In the genomic region with DNA sequence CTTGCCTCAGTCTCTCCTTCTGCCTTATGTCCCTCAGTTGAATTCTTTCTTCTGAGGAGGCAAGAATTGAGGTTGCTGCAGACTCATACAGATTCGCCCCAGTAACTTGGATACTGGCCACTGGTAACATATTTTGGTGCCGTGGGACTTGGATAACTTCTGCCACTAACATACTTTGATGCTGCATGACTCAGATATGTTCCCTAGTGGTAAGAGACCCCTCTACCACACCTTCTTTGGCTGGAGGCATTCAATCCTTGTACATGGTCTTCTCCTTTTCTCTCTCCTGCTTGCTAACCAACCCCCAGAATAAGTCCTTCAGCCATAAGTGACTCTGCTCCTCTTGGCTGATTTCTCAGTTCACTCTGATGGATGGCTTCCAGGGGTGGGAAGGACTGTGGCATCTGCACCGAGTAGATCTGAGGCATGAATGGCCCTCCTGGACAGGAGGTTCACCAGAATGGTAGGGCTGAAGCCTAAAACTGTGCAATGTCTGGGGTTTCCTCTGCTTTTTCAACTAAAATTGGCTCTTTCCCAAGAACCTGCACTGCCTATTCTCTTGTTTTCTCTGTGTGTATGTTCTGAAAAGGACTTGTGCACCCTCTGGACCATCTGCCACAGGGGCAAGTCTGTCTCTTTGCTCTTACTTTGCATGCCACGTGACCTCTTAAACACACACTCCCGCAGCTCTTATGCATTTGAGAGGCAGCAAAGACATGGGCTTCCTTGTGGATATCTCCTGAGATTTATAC, we compare ENCODE assay signal across 11 cellular contexts. TPM values are rescaled to one million over a fixed set of nuclear protein-coding genes. Genes with fewer than 3 reads are reported as not detected.
DNase-seq lines count a peak whose midpoint lies in the region; ATAC-seq and TF ChIP-seq lines count a peak whose summit lies in the region.
"Had no signal": no experiment of that assay in that cellular context is flagged by ENCODE, and none has a peak within 500 bp of the region (broad histone marks: within the 10 kb centered on the region; RNA-seq: fewer than 3 reads in every experiment).

No MANE protein-coding gene starts in this region.

- peaks cover 13% of the 10 kb centered on the region for H3K4me1 ChIP-seq in lower lobe of right lung
- H3K4me1 ChIP-seq in psoas muscle = no peaks in the 10 kb centered on the region

- H3K27me3 ChIP-seq in lower lobe of right lung (ENCODE audit: low read depth) (no peaks in the 10 kb centered on the region), psoas muscle (ENCODE audit: insufficient read depth in 3 of 3, low read length in 2 of 3) (no peaks in the 10 kb centered on the region)

- intact Hi-C loops in lower lobe of right lung (cut with DNase I) = no loop called here
- intact Hi-C loops in psoas muscle (cut with DNase I) = loop anchor here in 1 of 2 donors (2.0 to 5.0 kb wide), 2 partner anchors 87 to 264 kb away; no protein-coding TSS in a partner anchor

- TF ChIP-seq CTCF in choroid plexus epithelial cell (conservative IDR thresholded peaks at IDR 0.05; ENCODE audit: low read depth, low read length) (no peak), lower lobe of right lung (IDR thresholded peaks at IDR 0.05) (no peak), psoas muscle (IDR thresholded peaks at IDR 0.05) (no peak)

- 38 to 49% (median 40%) methylated on average over 5 of the region's 5 CpGs for WGBS in psoas muscle, 3 donors

- H3K36me3 ChIP-seq in lower lobe of right lung = no peaks in the 10 kb centered on the region
- no peaks in the 10 kb centered on the region for H3K36me3 ChIP-seq in psoas muscle (ENCODE audit: insufficient read depth in 1 of 2, low read depth in 1 of 2)

- ATAC-seq in lower lobe of right lung (peak; percentile 13 to 76), psoas muscle (no peak)

- DNase-seq in DMS 273 (lab: John Stamatoyannopoulos, UW; ENCODE audit: unreplicated experiment) = peak; percentile 96
- peak; percentile 43 for DNase-seq in NCI-H1105 (lab: John Stamatoyannopoulos, UW)
- DNase-seq in choroid plexus epithelial cell (ENCODE audit: low read depth) = peak; percentile 34
- DNase-seq in lower lobe of right lung = no peak
- DNase-seq in psoas muscle = no peak
- no peak for DNase-seq in activated CD4-positive, CD25-positive, alpha-beta regulatory T cell (lab: John Stamatoyannopoulos, UW)
- DNase-seq in HUDEP-2 (lab: John Stamatoyannopoulos, UW; ENCODE audit: unreplicated experiment in 76 of 76) = no peak
- no peak for DNase-seq in midbrain (lab: John Stamatoyannopoulos, UW)
- DNase-seq: kidney; stimulated activated CD4-positive, alpha-beta T cell treated with anti-CD3 and anti-CD28 coated beads, Interleukin-4, amount 100 ng/mL, for 4 hours; T-helper 9 cell had no signal

- H3K4me3 ChIP-seq in choroid plexus epithelial cell (ENCODE audit: low read depth, low read length) (no peak overlapping the region), lower lobe of right lung (no peak overlapping the region), psoas muscle (no peak overlapping the region)

- no peak overlapping the region for H3K27ac ChIP-seq in lower lobe of right lung
- no peak overlapping the region for H3K27ac ChIP-seq in psoas muscle

- H3K9me3 ChIP-seq in lower lobe of right lung (no peaks in the 10 kb centered on the region), psoas muscle (no peaks in the 10 kb centered on the region)

RNA-seq across cellular contexts. Expression of a gene that starts 55.5 kb away (rescaled TPM):
- total RNA-seq in lower lobe of right lung (233 TPM), psoas muscle (10 to 100 TPM; 43.9 to 62.6 (median 49.5) TPM)
- 10 to 100 TPM; 11.9 to 24.2 (median 15.4) TPM for polyA plus RNA-seq in psoas muscle

Comparison
In these comparisons a context has a peak if more than half of its experiments do, and no peak if none do; other contexts are left out.
1. DNase-seq: peak in DMS 273 (single experiment), NCI-H1105 (single experiment) and choroid plexus epithelial cell (single experiment); none in lower lobe of right lung (single experiment), psoas muscle (0 of 2), activated CD4-positive, CD25-positive, alpha-beta regulatory T cell (0 of 4), HUDEP-2 (0 of 76) and midbrain (single experiment).
2. ATAC-seq: peak in lower lobe of right lung (2 of 2); none in psoas muscle (0 of 4).